15 cellular contexts compared by ENCODE assay signal in genomic region chr2:64594563-64594989, GRCh38. TPM values are rescaled to one million over a fixed set of nuclear protein-coding genes. Genes with fewer than 3 reads are reported as not detected.
DNase-seq lines count a peak whose midpoint lies in the region; ATAC-seq, FAIRE-seq and TF ChIP-seq lines count a peak whose summit lies in the region.
"Had no signal": no experiment of that assay in that cellular context is flagged by ENCODE, and none has a peak within 500 bp of the region (broad histone marks: within the 10 kb centered on the region; RNA-seq: fewer than 3 reads in every experiment).

No MANE protein-coding gene starts in this region.

- no peaks in the 10 kb centered on the region for H4K20me1 ChIP-seq in keratinocyte (ENCODE audit: control insufficient read depth, extremely low read depth, insufficient read depth, low read length)

- TF ChIP-seq CTCF in AG09309 (IDR thresholded peaks at IDR 0.05; ENCODE audit: control insufficient read depth, insufficient read depth, low read depth, low read length, missing control alignments), result no peak
- no peak for TF ChIP-seq CTCF in keratinocyte (optimal IDR thresholded peaks at IDR 0.05 in 1 of 3, IDR thresholded peaks at IDR 0.05 in 1 of 3, conservative IDR thresholded peaks at IDR 0.05 in 1 of 3; ENCODE audit: extremely low read depth in 1 of 3, insufficient read depth in 2 of 3, low read length in 3 of 3)
- no peak for TF ChIP-seq CTCF in kidney (IDR thresholded peaks at IDR 0.05; ENCODE audit: borderline replicate concordance, extremely low read depth, insufficient read depth)
- TF ChIP-seq CTCF in natural killer cell (IDR thresholded peaks at IDR 0.05), result no peak
- no peak for TF ChIP-seq CTCF in Calu3 (IDR thresholded peaks at IDR 0.05; ENCODE audit: unreplicated experiment)

- H3K9me3 ChIP-seq in keratinocyte (ENCODE audit: control insufficient read depth, low read depth, low read length) (no peaks in the 10 kb centered on the region), kidney (ENCODE audit: control insufficient read depth in 1 of 2, low read length in 2 of 2) (no peaks in the 10 kb centered on the region)
- H3K9me3 ChIP-seq: spleen had no signal

- no TSS peak for BruUV-seq in Calu3 (replicated peaks; lab: Mats Ljungman, UMichigan)

- H3K27ac Mint-ChIP-seq in natural killer cell (peak overlapping the region in 1 of 2 donors; percentile 56), Calu3 (ENCODE audit: unreplicated experiment) (no peak overlapping the region)

- no peaks in the 10 kb centered on the region for H3K9me1 ChIP-seq in keratinocyte (ENCODE audit: control insufficient read depth, extremely low read depth, insufficient read depth, low read length)

- H3K4me1 ChIP-seq in keratinocyte (ENCODE audit: control insufficient read depth, extremely low read depth, insufficient read depth, low read length), result peaks cover 36% of the 10 kb centered on the region
- H3K4me1 ChIP-seq in kidney (ENCODE audit: control insufficient read depth in 1 of 2, insufficient read depth in 1 of 2, low read depth in 1 of 2, low read length in 2 of 2), result peaks cover 3% of the 10 kb centered on the region in 2 donors

- H3K4me3 Mint-ChIP-seq in natural killer cell (no peak overlapping the region), Calu3 (ENCODE audit: low read depth, unreplicated experiment) (no peak overlapping the region)

- H3K9ac ChIP-seq in keratinocyte (ENCODE audit: control insufficient read depth, extremely low read depth, insufficient read depth, low read length), result peak overlapping the region; percentile 43
- no peak overlapping the region for H3K9ac ChIP-seq in kidney (ENCODE audit: low read length in 2 of 2)

- FAIRE-seq in keratinocyte (lab: Jason Lieb, UNC), result no peak
- FAIRE-seq in kidney (lab: Jason Lieb, UNC), result no peak

- DNase-seq in AG09309 (ENCODE audit: low read depth) (peak; percentile 71), HS-27A (ENCODE audit: low read depth) (peak; percentile 11), amniotic epithelial cell (ENCODE audit: low read depth) (peak; percentile 16), keratinocyte (ENCODE audit: low read depth, low spot score) (peak; percentile 84), kidney (no peak), natural killer cell (no peak), Calu3 (no peak)
- DNase-seq: activated CD4-positive, alpha-beta T cell treated with anti-CD3 and anti-CD28 coated beads, Interleukin-2, amount 50 U/mL, for 4 hours; activated gamma-delta T cell; C1 segment of cervical spinal cord; effector CD8-positive, alpha-beta T cell; NCI-H2107; SIG-M5; spleen had no signal

- H3K27me3 ChIP-seq in keratinocyte (ENCODE audit: control insufficient read depth, extremely low read depth, insufficient read depth, low read length), result no peaks in the 10 kb centered on the region
- H3K27me3 ChIP-seq: spleen had no signal

- CTCF ChIA-PET in Calu3 (lab: Charles Lee), result interaction anchor here (0.6 to 0.7 kb wide), 3 partner anchors 46 to 748 kb away, joined by 3 to 5 read pairs (median 4); no protein-coding TSS in a partner anchor

- H3K9me3 Mint-ChIP-seq in natural killer cell (no peaks in the 10 kb centered on the region), Calu3 (ENCODE audit: low read depth, unreplicated experiment) (no peaks in the 10 kb centered on the region)

- intact Hi-C loops in kidney (cut with DNase I), result no loop called here
- intact Hi-C loops in natural killer cell (cut with micrococcal nuclease), result no loop called here
- intact Hi-C loops in Calu3 (cut with micrococcal nuclease; ENCODE audit: unreplicated experiment), result loop anchor here (2.0 to 5.0 kb wide), 2 partner anchors 278 to 978 kb away; no protein-coding TSS in a partner anchor

- H3K4me3 ChIP-seq in AG09309 (ENCODE audit: control insufficient read depth, low read depth, low read length) (no peak overlapping the region), keratinocyte (ENCODE audit: control insufficient read depth in 2 of 3, extremely low read depth in 1 of 3, insufficient read depth in 2 of 3, low read depth in 1 of 3, low read length in 3 of 3) (no peak overlapping the region), kidney (ENCODE audit: low read length in 2 of 2) (no peak overlapping the region)
- H3K4me3 ChIP-seq: spleen had no signal

- peaks cover 0 to 3% of the 10 kb centered on the region in 2 donors for H3K27me3 Mint-ChIP-seq in natural killer cell (ENCODE audit: low read depth in 2 of 2)
- no peaks in the 10 kb centered on the region for H3K27me3 Mint-ChIP-seq in Calu3 (ENCODE audit: unreplicated experiment)

- peak overlapping the region; percentile 71 for H3K27ac ChIP-seq in keratinocyte (ENCODE audit: control insufficient read depth, insufficient read depth, low read length)
- H3K27ac ChIP-seq in kidney (ENCODE audit: low read depth in 2 of 2, low read length in 2 of 2), result no peak overlapping the region
- H3K27ac ChIP-seq: spleen had no signal

- H3K4me1 Mint-ChIP-seq in natural killer cell (no peaks in the 10 kb centered on the region), Calu3 (ENCODE audit: low read depth, unreplicated experiment) (peaks cover 5% of the 10 kb centered on the region)

- peak overlapping the region; percentile 54 for H3K4me2 ChIP-seq in keratinocyte (ENCODE audit: control insufficient read depth, extremely low read depth, insufficient read depth, low read depth, low read length)

- no peak overlapping the region for H2AFZ ChIP-seq in keratinocyte (ENCODE audit: control insufficient read depth, low read length)

- dilution Hi-C loops in keratinocyte (cut with MboI; ENCODE audit: extremely low pct_ligation_motif_present, low sequenced_read_pairs), result no loop called here

- H3K79me2 ChIP-seq in keratinocyte (ENCODE audit: control insufficient read depth, insufficient read depth, low read length), result no peaks in the 10 kb centered on the region

- peaks cover 11% of the 10 kb centered on the region for H3K36me3 Mint-ChIP-seq in natural killer cell
- peaks cover 5% of the 10 kb centered on the region for H3K36me3 Mint-ChIP-seq in Calu3 (ENCODE audit: insufficient read depth, unreplicated experiment)

- ATAC-seq in natural killer cell, result no peak
- ATAC-seq in GM19463 (IDR thresholded peaks at IDR 0.05; ENCODE audit: unreplicated experiment), result no peak

- H3K36me3 ChIP-seq in keratinocyte (ENCODE audit: control insufficient read depth in 2 of 2, extremely low read depth in 1 of 2, insufficient read depth in 2 of 2, low read length in 2 of 2), result no peaks in the 10 kb centered on the region
- H3K36me3 ChIP-seq in kidney (ENCODE audit: control insufficient read depth in 1 of 2, insufficient read depth in 2 of 2, low read length in 2 of 2), result peaks cover 4 to 16% of the 10 kb centered on the region in 2 donors

RNA-seq across cellular contexts. Expression of gene SERTAD2, which starts 59.1 kb away (rescaled TPM):
- polyA plus RNA-seq in keratinocyte, result 11.2 to 13.4 TPM (median 13.1 TPM) in 3 replicates
- 13.1 TPM for polyA plus RNA-seq in keratinocyte (2011; ENCODE audit: low read depth)
- 10.2 and 14.2 TPM in 2 replicates for polyA plus RNA-seq in keratinocyte (2011; cell fraction: cytosol; rRNA removed)
- polyA plus RNA-seq in keratinocyte (2011; cell fraction: nucleus; rRNA removed), result 20.6 and 23.7 TPM in 2 replicates
- polyA plus RNA-seq in keratinocyte (2012; ENCODE audit: low replicate concordance), result 16.7 and 27.2 TPM in 2 replicates
- polyA minus RNA-seq in keratinocyte, result 13.2 to 19.6 TPM (median 16.9 TPM) in 3 replicates
- polyA minus RNA-seq in keratinocyte (2011; cell fraction: cytosol; rRNA and poly(A)+ RNA removed), result 15.2 TPM
- 12.3 and 23.7 TPM in 2 replicates for polyA minus RNA-seq in keratinocyte (2011; cell fraction: nucleus; rRNA and poly(A)+ RNA removed)
- 21.1 TPM for total RNA-seq in kidney
- polyA plus RNA-seq in kidney (ENCODE audit: insufficient read depth, low read depth, low replicate concordance), result 6.2 TPM
- 10 to 100 TPM; 45.6 to 71.2 (median 55.8) TPM for total RNA-seq in natural killer cell
- total RNA-seq in Calu3 (2022), result 19.2 and 19.4 TPM in 2 replicates

Comparison
In these comparisons a context has a peak if more than half of its experiments do, and no peak if none do; other contexts are left out.
1. DNase-seq: peak in AG09309 (single experiment), HS-27A (single experiment), amniotic epithelial cell (single experiment) and keratinocyte (single experiment); none in kidney (single experiment), natural killer cell (single experiment) and Calu3 (single experiment).